ENCODE assay signal across 16 cellular contexts in genomic region chr7:45013465-45013967, GRCh38. TPM values are rescaled to one million over a fixed set of nuclear protein-coding genes. Genes with fewer than 3 reads are reported as not detected.
"Had no signal": no experiment of that assay in that cellular context is flagged by ENCODE, and none has a peak within 500 bp of the region (broad histone marks: within the 10 kb centered on the region; RNA-seq: fewer than 3 reads in every experiment).

No MANE protein-coding gene starts in this region.

- H3K27me3 ChIP-seq: hepatocyte, right lobe of liver, thyroid gland had no signal

- H3K27ac ChIP-seq: hepatocyte, right lobe of liver, thyroid gland had no signal

- H3K4me3 Mint-ChIP-seq: endodermal cell; nephron; stimulated activated effector memory CD8-positive, alpha-beta T cell treated with anti-CD3 and anti-CD28 coated beads, Interleukin-12 subunit alpha, Interleukin-12 subunit beta, amount 100 ng/mL, for 72 hours had no signal

- DNase-seq: activated CD4-positive, CD25-positive, alpha-beta regulatory T cell; activated CD8-positive, alpha-beta memory T cell treated with anti-CD3 and anti-CD28 coated beads for 24 hours; activated effector memory CD4-positive, alpha-beta T cell treated with anti-CD3 and anti-CD28 coated beads, Interleukin-2, amount 50 U/mL, for 16 hours; cerebellar nuclear complex; dermis blood vessel endothelial cell; endodermal cell; erythroblast; kidney glomerular epithelial cell; midbrain; occipital lobe; right lobe of liver; thyroid gland had no signal

- ATAC-seq: right lobe of liver; stimulated activated effector memory CD8-positive, alpha-beta T cell treated with anti-CD3 and anti-CD28 coated beads, Interleukin-12 subunit alpha, Interleukin-12 subunit beta, amount 100 ng/mL, for 72 hours had no signal

- H3K27me3 Mint-ChIP-seq: progenitor cell of endocrine pancreas had no signal

- H3K27ac Mint-ChIP-seq: endodermal cell; nephron; stimulated activated effector memory CD8-positive, alpha-beta T cell treated with anti-CD3 and anti-CD28 coated beads, Interleukin-12 subunit alpha, Interleukin-12 subunit beta, amount 100 ng/mL, for 72 hours had no signal

- H3K9me3 Mint-ChIP-seq: stimulated activated effector memory CD8-positive, alpha-beta T cell treated with anti-CD3 and anti-CD28 coated beads, Interleukin-12 subunit alpha, Interleukin-12 subunit beta, amount 100 ng/mL, for 72 hours had no signal

- H3K9me3 ChIP-seq: right lobe of liver, thyroid gland had no signal

RNA-seq across cellular contexts. Expression of gene MYO1G, which starts 34.7 kb away (rescaled TPM):
- polyA plus RNA-seq: hepatocyte had no signal
